Comparison of ENCODE assay signal across 8 cellular contexts in the genomic region with DNA sequence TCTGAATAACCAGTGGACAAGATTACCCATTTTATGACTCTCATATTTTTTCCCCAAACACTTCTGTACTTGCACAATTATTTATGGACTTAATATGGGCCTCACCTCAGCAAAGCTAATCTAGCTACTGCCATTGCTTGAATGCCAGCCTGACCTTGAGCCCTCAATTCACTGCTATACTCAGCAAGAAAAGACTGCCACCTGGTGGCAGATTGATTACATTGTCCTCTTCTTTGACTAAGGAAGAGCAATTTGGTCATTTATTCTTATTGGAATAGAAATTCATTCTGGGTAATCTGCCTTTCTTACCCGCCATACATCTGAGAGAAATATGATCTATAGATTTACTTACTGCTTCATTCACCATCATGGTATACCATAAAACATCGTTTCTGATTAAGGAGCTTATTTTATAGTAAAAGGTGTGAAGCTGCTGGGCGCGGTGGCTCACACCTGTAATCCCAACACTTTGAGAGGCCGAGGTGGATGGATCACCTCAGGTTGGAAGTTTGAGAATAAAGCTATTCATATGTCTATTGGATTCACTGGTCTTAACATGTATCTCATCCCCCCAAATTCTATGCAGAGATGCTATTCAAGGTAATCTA. TPM values are rescaled to one million over a fixed set of nuclear protein-coding genes. Genes with fewer than 3 reads are reported as not detected.
DNase-seq lines count a peak whose midpoint lies in the region; ATAC-seq and TF ChIP-seq lines count a peak whose summit lies in the region.

No MANE protein-coding gene starts in this region.

- H3K4me3 ChIP-seq in naive thymus-derived CD4-positive, alpha-beta T cell (ENCODE audit: low read length), result no peak overlapping the region

- peak overlapping the region in 2 of 10 donors; percentile 23 to 30 for H3K4me3 Mint-ChIP-seq in naive thymus-derived CD4-positive, alpha-beta T cell

- no peaks in the 10 kb centered on the region for H3K36me3 ChIP-seq in naive thymus-derived CD4-positive, alpha-beta T cell (ENCODE audit: control insufficient read depth in 2 of 3, insufficient read depth in 3 of 3, low read length in 3 of 3)

- POLR2A ChIA-PET in naive thymus-derived CD4-positive, alpha-beta T cell (lab: Charles Lee), result interaction anchor here (0.7 to 3.8 kb wide), 20 partner anchors 10 to 162 kb away, joined by 3 to 70 read pairs (median 4); partner anchors contain the start of genes DIPK1A, MTF2 and RPL5

- H3K27me3 Mint-ChIP-seq in naive thymus-derived CD4-positive, alpha-beta T cell, result peaks cover 0 to 3% (median 0%) of the 10 kb centered on the region in 5 donors

- H3K27ac ChIP-seq in naive thymus-derived CD4-positive, alpha-beta T cell (ENCODE audit: low read depth, low read length), result no peak overlapping the region

- no peaks in the 10 kb centered on the region for H3K9me3 ChIP-seq in naive thymus-derived CD4-positive, alpha-beta T cell (ENCODE audit: control insufficient read depth in 2 of 3, low read length in 3 of 3)

- H3K4me1 Mint-ChIP-seq in naive thymus-derived CD4-positive, alpha-beta T cell, result peaks cover 21 to 50% (median 47%) of the 10 kb centered on the region in 7 donors

- intact Hi-C loops in naive thymus-derived CD4-positive, alpha-beta T cell (cut with micrococcal nuclease), result loop anchor here (1.0 to 5.0 kb wide), 9 partner anchors 13 to 162 kb away; partner anchors contain the start of gene RPL5 (in 1 of the 2)

- no peaks in the 10 kb centered on the region for H3K27me3 ChIP-seq in naive thymus-derived CD4-positive, alpha-beta T cell (ENCODE audit: control insufficient read depth in 2 of 2, insufficient read depth in 2 of 2, low read length in 2 of 2)

- H3K36me3 Mint-ChIP-seq in naive thymus-derived CD4-positive, alpha-beta T cell, result peaks cover 0 to 11% (median 0%) of the 10 kb centered on the region in 5 donors

- H3K27ac Mint-ChIP-seq in naive thymus-derived CD4-positive, alpha-beta T cell, result peak overlapping the region in 8 of 9 donors; percentile 6 to 87 (median 62)

- DNase-seq in COLO829 (ENCODE audit: low spot score), result peak; percentile 66
- peak; percentile 47 for DNase-seq in HT1080 (ENCODE audit: low read depth)
- peak; percentile 22 for DNase-seq in NK-92 (lab: John Stamatoyannopoulos, UW; ENCODE audit: unreplicated experiment)
- DNase-seq in activated CD8-positive, alpha-beta memory T cell treated with anti-CD3 and anti-CD28 coated beads for 4 hours (ENCODE audit: low read depth in 2 of 2), result peak; percentile 39 to 70
- peak; percentile 79 to 85 for DNase-seq in erythroblast (lab: John Stamatoyannopoulos, UW)
- peak; percentile 10 to 85 (median 76) for DNase-seq in naive thymus-derived CD4-positive, alpha-beta T cell
- peak; percentile 75 for DNase-seq in stromal cell of bone marrow (ENCODE audit: low read depth)

- CTCF ChIA-PET in naive thymus-derived CD4-positive, alpha-beta T cell (lab: Charles Lee), result interaction anchor here (0.6 to 3.8 kb wide), 34 partner anchors 8 to 1192 kb away, joined by 3 to 175 read pairs (median 5); partner anchors contain the start of genes DIPK1A and RPL5

- no peak for TF ChIP-seq POLR2A in erythroblast (IDR thresholded peaks at IDR 0.05; ENCODE audit: low read length)

- peak; percentile 97 for ATAC-seq in GM19395 (IDR thresholded peaks at IDR 0.05; ENCODE audit: unreplicated experiment)
- peak; percentile 94 for ATAC-seq in naive thymus-derived CD4-positive, alpha-beta T cell

- H3K4me1 ChIP-seq in naive thymus-derived CD4-positive, alpha-beta T cell (ENCODE audit: control insufficient read depth in 2 of 2, insufficient read depth in 2 of 2, low read length in 2 of 2), result peaks cover 36 to 38% of the 10 kb centered on the region in 2 donors

- peaks cover 0 to 4% (median 0%) of the 10 kb centered on the region in 11 donors for H3K9me3 Mint-ChIP-seq in naive thymus-derived CD4-positive, alpha-beta T cell

RNA-seq across cellular contexts. Expression of gene DIPK1A, which starts 32.9 kb away (rescaled TPM):
- 2.3 and 2.9 TPM in 2 replicates for total RNA-seq in HT1080 (2014; rRNA removed; shearing (Covaris generic))
- 4.2 and 5.3 TPM in 2 replicates for polyA plus RNA-seq in HT1080 (2015; cell fraction: cytosol; rRNA removed)
- 3.4 and 3.5 TPM in 2 replicates for polyA plus RNA-seq in HT1080 (2015; cell fraction: nucleus; rRNA removed)
- total RNA-seq in naive thymus-derived CD4-positive, alpha-beta T cell, result 10 to 100 TPM in 4 of 5 experiments, 1 to 10 TPM in 1; 9.9 to 15.8 (median 14.9) TPM
- 10 to 100 TPM; 17.3 to 21.9 TPM for polyA plus RNA-seq in naive thymus-derived CD4-positive, alpha-beta T cell

Comparison
In these comparisons a context has a peak if more than half of its experiments do, and no peak if none do; other contexts are left out.
1. DNase-seq: peak in every context shown above with its lines; median percentile 82 in erythroblast; 76 in naive thymus-derived CD4-positive, alpha-beta T cell; 75 in stromal cell of bone marrow; 66 in COLO829; 54 in activated CD8-positive, alpha-beta memory T cell treated with anti-CD3 and anti-CD28 coated beads for 4 hours; 47 in HT1080; 22 in NK-92.